ENCODE assay signal across 8 cellular contexts in genomic region chr17:45740553-45741330, GRCh38. TPM values are rescaled to one million over a fixed set of nuclear protein-coding genes. Genes with fewer than 3 reads are reported as not detected.
A peak's percentile ranks its signal among the peaks of the same experiment; 100 is the strongest.
DNase-seq lines count a peak whose midpoint lies in the region; ATAC-seq, FAIRE-seq and TF ChIP-seq lines count a peak whose summit lies in the region.

No MANE protein-coding gene starts in this region.

- peaks cover 0 to 3% of the 10 kb centered on the region in 2 donors for H3K4me1 ChIP-seq in lung (ENCODE audit: control insufficient read depth in 2 of 2, insufficient read depth in 2 of 2, low read length in 2 of 2)
- H3K4me1 ChIP-seq in ovary (ENCODE audit: insufficient read depth) = no peaks in the 10 kb centered on the region

- TF ChIP-seq EP300 in ovary (IDR thresholded peaks at IDR 0.05) = no peak

- ATAC-seq in lung (ENCODE audit: insufficient read depth, low FRiP score) (no peak), GM19463 (IDR thresholded peaks at IDR 0.05; ENCODE audit: unreplicated experiment) (no peak)

- H3K4me3 ChIP-seq in bronchial epithelial cell (ENCODE audit: low read depth, low read length) = no peak overlapping the region
- no peak overlapping the region for H3K4me3 ChIP-seq in lung
- H3K4me3 ChIP-seq in ovary = no peak overlapping the region

- H3K9me3 ChIP-seq in lung (ENCODE audit: control insufficient read depth in 2 of 2, insufficient read depth in 1 of 2, low read length in 1 of 2) (peaks cover 0 to 4% of the 10 kb centered on the region in 2 donors), ovary (no peaks in the 10 kb centered on the region)

- H3K36me3 ChIP-seq in bronchial epithelial cell (ENCODE audit: control insufficient read depth, insufficient read depth, low read length) (no peaks in the 10 kb centered on the region), lung (ENCODE audit: control insufficient read depth in 2 of 2, insufficient read depth in 2 of 2, low read length in 2 of 2) (no peaks in the 10 kb centered on the region), ovary (no peaks in the 10 kb centered on the region)

- TF ChIP-seq CTCF in bronchial epithelial cell (IDR thresholded peaks at IDR 0.05; ENCODE audit: insufficient read depth, low read length, severe bottlenecking) (no peak), lung (IDR thresholded peaks at IDR 0.05; ENCODE audit: control extremely low read depth, extremely low read depth) (no peak), ovary (IDR thresholded peaks at IDR 0.05) (no peak)

- no peak for TF ChIP-seq POLR2A in H54 (IDR thresholded peaks at IDR 0.05; ENCODE audit: low read depth, low read length)
- TF ChIP-seq POLR2A in ovary (IDR thresholded peaks at IDR 0.05) = no peak

- WGBS in lung, 2 donors = 71 to 76% methylated on average over 5 of the region's 5 CpGs
- WGBS in ovary, 3 donors = 37 to 48% (median 41%) methylated on average over 5 of the region's 5 CpGs

- intact Hi-C loops in ovary (cut with DNase I) = no loop called here

- FAIRE-seq in H54 (lab: Jason Lieb, UNC) (peak; percentile 30), bronchial epithelial cell (lab: Jason Lieb, UNC) (no peak)

- H3K27ac ChIP-seq in lung (ENCODE audit: low read depth in 1 of 2, low read length in 1 of 2) (no peak overlapping the region), ovary (no peak overlapping the region)

- H3K27me3 ChIP-seq in bronchial epithelial cell (ENCODE audit: control insufficient read depth, insufficient read depth, low read length) = peaks cover 4% of the 10 kb centered on the region
- H3K27me3 ChIP-seq in lung (ENCODE audit: control insufficient read depth, insufficient read depth) = no peaks in the 10 kb centered on the region
- H3K27me3 ChIP-seq in ovary = no peaks in the 10 kb centered on the region

- DNase-seq in CD1c-positive myeloid dendritic cell (ENCODE audit: extremely low spot score) = peak; percentile 9
- peak; percentile 83 for DNase-seq in H54 (ENCODE audit: insufficient read length, low spot score)
- DNase-seq in NCI-H748 treated with DMSO at 0.1 percent for 48 hours (lab: John Stamatoyannopoulos, UW) = peak; percentile 38
- DNase-seq in bronchial epithelial cell (ENCODE audit: low read depth) = peak; percentile 52
- peak; percentile 32 for DNase-seq in lung (ENCODE audit: low spot score)
- DNase-seq in activated CD4-positive, CD25-positive, alpha-beta regulatory T cell (lab: John Stamatoyannopoulos, UW) = no peak
- DNase-seq in ovary = no peak

RNA-seq across cellular contexts. Expression of gene CRHR1, which starts 43.4 kb away (rescaled TPM):
- total RNA-seq in bronchial epithelial cell (not detected in 2 replicates), lung (not detected), ovary (1 to 10 TPM in 2 of 7 donors, under 1 TPM in 3, not detected in 2; 0.32 to 1.4 (median 0.89) TPM)
- polyA plus RNA-seq in lung (not detected), ovary (under 1 TPM; 0.10 to 0.32 TPM)

Comparison
In these comparisons a context has a peak if more than half of its experiments do, and no peak if none do; other contexts are left out.
1. DNase-seq: peak in CD1c-positive myeloid dendritic cell (single experiment), H54 (single experiment), NCI-H748 treated with DMSO at 0.1 percent for 48 hours (single experiment), bronchial epithelial cell (single experiment) and lung (single experiment); none in activated CD4-positive, CD25-positive, alpha-beta regulatory T cell (0 of 4) and ovary (0 of 5).